ENCODE assay signal across 1 cellular context in the genomic region with DNA sequence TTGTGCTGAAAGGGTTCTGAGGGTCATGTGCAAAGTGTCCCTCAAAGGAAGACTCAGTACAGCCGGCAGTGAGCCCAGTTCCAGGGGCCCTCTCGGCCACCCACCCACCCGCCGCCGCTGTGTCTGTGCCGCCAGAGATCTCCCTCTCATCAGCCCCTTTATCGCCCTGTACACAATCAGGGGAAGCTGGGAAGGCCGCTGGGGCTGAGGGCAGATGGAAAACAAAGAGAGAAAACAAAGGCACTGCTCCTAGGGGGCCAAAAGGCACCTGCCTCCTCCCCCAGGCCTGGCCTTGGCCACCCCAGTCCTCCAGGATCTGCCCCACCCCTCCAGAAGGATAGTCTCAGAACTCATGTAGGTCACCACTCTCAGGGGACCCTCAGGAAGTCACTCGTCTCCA.
TF ChIP-seq lines count a peak whose summit lies in the region.

No MANE protein-coding gene starts in this region.

TF ChIP-seq in IMR-90, 13 proteins besides CTCF, POLR2A, EP300 and RAD21 (continued from another document):
- TF ChIP-seq, protein P1, sequence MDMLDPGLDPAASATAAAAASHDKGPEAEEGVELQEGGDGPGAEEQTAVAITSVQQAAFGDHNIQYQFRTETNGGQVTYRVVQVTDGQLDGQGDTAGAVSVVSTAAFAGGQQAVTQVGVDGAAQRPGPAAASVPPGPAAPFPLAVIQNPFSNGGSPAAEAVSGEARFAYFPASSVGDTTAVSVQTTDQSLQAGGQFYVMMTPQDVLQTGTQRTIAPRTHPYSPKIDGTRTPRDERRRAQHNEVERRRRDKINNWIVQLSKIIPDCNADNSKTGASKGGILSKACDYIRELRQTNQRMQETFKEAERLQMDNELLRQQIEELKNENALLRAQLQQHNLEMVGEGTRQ (IDR thresholded peaks at IDR 0.05; ENCODE audit: low read depth, low read length), result no peak
- TF ChIP-seq SMC3 (IDR thresholded peaks at IDR 0.05; ENCODE audit: low read depth, low read length), result no peak
- no peak for TF ChIP-seq NFE2L2 (IDR thresholded peaks at IDR 0.05; ENCODE audit: low read depth, low read length)
